Comparison of ENCODE assay signal across 13 cellular contexts in the genomic region with DNA sequence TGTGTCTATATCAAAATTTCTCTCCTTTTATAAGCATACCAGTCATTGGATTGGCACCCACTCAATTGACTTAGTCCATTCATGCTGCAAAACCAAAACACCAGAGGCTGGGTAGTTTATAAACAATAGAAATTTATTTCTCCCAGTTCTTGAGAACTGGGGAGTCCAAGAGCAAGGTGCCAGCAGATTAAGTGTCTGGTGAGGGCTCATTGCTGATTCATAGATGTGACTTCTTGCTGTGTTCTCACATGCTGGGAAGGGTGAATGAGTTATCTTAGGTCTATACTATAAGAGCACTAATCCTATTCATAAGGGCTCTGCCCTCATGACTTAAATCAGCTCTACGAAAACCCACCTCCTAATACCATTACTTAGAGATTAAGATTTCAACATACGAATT.
DNase-seq lines count a peak whose midpoint lies in the region; ATAC-seq lines count a peak whose summit lies in the region.
"Had no signal": no experiment of that assay in that cellular context is flagged by ENCODE, and none has a peak within 500 bp of the region (broad histone marks: within the 10 kb centered on the region; RNA-seq: fewer than 3 reads in every experiment).

No MANE protein-coding gene starts in this region.

- ATAC-seq in esophagus mucosa (peak; percentile 91), GM21717 (IDR thresholded peaks at IDR 0.05; ENCODE audit: unreplicated experiment) (no peak), HG02610 (IDR thresholded peaks at IDR 0.05; ENCODE audit: unreplicated experiment) (no peak)
- ATAC-seq: A549; CD8-positive, alpha-beta T cell; HCT116 had no signal

- DNase-seq in NCI-H82 (lab: John Stamatoyannopoulos, UW) = peak; percentile 92
- DNase-seq in amniotic epithelial cell (ENCODE audit: low read depth) = peak; percentile 62
- no peak for DNase-seq in stimulated activated CD4-positive, alpha-beta T cell treated with anti-CD3 and anti-CD28 coated beads, Interleukin-1b, Interleukin-23, amount 100 ng/mL, for 48 hours
- no peak for DNase-seq in COR-L47 (lab: John Stamatoyannopoulos, UW)
- DNase-seq: CD8-positive, alpha-beta T cell; DMS53; GF-D8; GM23248 had no signal

Comparison
In these comparisons a context has a peak if more than half of its experiments do, and no peak if none do; other contexts are left out.
1. DNase-seq: peak in NCI-H82 (single experiment) and amniotic epithelial cell (single experiment); none in stimulated activated CD4-positive, alpha-beta T cell treated with anti-CD3 and anti-CD28 coated beads, Interleukin-1b, Interleukin-23, amount 100 ng/mL, for 48 hours (single experiment) and COR-L47 (single experiment).